ENCODE assay signal across 8 cellular contexts in the genomic region with DNA sequence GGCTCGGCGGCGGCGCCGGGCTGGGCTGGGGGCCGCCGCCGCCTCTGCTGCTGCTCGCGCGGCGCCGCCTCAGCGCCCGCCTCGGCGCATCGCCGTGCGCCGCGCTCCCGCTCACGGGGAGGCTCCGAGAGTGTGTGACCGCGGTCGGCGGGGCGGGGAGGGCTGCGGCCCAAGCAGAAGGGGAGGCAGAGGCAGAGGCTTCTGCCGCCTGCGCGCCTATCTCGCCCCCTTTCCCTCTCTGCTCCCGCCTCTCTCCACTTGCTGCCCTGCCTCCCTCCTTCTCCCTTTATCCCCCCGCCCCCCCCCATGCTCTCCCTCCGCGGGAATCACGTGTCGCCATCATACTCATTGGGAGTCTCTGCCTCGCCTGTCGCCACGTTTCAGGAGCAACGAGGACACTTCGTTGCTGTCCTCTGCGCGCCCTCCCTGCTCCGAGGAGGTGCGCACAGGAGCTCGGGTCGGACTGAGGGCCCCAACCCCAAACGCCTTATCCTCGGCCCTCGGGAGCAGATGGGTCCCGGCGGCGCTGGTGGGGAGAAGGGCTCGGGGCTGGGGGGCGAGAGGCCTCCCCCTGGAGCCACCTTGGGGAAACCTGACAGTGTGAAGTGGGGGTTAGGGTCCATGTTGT. TPM values are rescaled to one million over a fixed set of nuclear protein-coding genes. Genes with fewer than 3 reads are reported as not detected.
DNase-seq lines count a peak whose midpoint lies in the region; ATAC-seq, FAIRE-seq and TF ChIP-seq lines count a peak whose summit lies in the region.

A gene with protein sequence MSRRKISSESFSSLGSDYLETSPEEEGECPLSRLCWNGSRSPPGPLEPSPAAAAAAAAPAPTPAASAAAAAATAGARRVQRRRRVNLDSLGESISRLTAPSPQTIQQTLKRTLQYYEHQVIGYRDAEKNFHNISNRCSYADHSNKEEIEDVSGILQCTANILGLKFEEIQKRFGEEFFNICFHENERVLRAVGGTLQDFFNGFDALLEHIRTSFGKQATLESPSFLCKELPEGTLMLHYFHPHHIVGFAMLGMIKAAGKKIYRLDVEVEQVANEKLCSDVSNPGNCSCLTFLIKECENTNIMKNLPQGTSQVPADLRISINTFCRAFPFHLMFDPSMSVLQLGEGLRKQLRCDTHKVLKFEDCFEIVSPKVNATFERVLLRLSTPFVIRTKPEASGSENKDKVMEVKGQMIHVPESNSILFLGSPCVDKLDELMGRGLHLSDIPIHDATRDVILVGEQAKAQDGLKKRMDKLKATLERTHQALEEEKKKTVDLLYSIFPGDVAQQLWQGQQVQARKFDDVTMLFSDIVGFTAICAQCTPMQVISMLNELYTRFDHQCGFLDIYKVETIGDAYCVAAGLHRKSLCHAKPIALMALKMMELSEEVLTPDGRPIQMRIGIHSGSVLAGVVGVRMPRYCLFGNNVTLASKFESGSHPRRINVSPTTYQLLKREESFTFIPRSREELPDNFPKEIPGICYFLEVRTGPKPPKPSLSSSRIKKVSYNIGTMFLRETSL (minus strand): TSS at position 203 of the 628 bp plus-strand sequence. CDS start 421 bp downstream, outside the sequence.

- 1% methylated on average over 23 of the region's 60 CpGs; no CpG with 5 or more reads in 1 of the 2 experiments for WGBS in H1 (ENCODE audit: extremely low coverage in 1 of 2, insufficient coverage in 1 of 2, insufficient read length in 1 of 2, insufficient replicate concordance in 2 of 2, low coverage in 1 of 2, low lambda C conversion rate in 2 of 2, missing lambda C conversion rate in 1 of 2), 2 experiments
- 0 to 1% methylated on average over 25 to 59 of the region's 60 CpGs for WGBS in aorta, 2 donors

- peak within 1 kb of the TSS; percentile 75; the same call in 1 of the 2 replicates for H2BK12ac ChIP-seq in H1 (ENCODE audit: low read depth, low read length)

- H3K9me3 Mint-ChIP-seq in activated CD4-positive, alpha-beta T cell treated with anti-CD3 and anti-CD28 coated beads for 36 hours (ENCODE audit: low read depth) = no peaks in the 10 kb centered on the region

- H2BK5ac ChIP-seq in H1 (ENCODE audit: low read depth, low read length) = no peak within 1 kb of the TSS; the same call in 1 of the 2 replicates

- no peak within 1 kb of the TSS; the same call in none of the 2 replicates for H3K18ac ChIP-seq in H1 (ENCODE audit: extremely low read depth, low read length)

- H3K4me3 Mint-ChIP-seq in activated CD4-positive, alpha-beta T cell treated with anti-CD3 and anti-CD28 coated beads for 36 hours = peak within 1 kb of the TSS; percentile 13

- POLR2A ChIA-PET in activated CD4-positive, alpha-beta T cell treated with anti-CD3 and anti-CD28 coated beads for 36 hours (lab: Charles Lee) = no interaction called here
- POLR2A ChIA-PET in H1 (lab: Charles Lee; ENCODE audit: partially characterized antibody) = no interaction called here

- H3K4ac ChIP-seq in H1 (replicated peaks; ENCODE audit: insufficient read length, low read depth, low read length) = no peak within 1 kb of the TSS

- H4K8ac ChIP-seq in H1 (ENCODE audit: extremely low read depth, insufficient read depth, low read length) = peak within 1 kb of the TSS; percentile 89

- H3K79me1 ChIP-seq in H1 (ENCODE audit: low read depth, low read length) = no peaks in the 10 kb centered on the region

- H3K23ac ChIP-seq in H1 (ENCODE audit: insufficient read length) = no peak within 1 kb of the TSS

- no peak within 1 kb of the TSS for H2BK120ac ChIP-seq in H1 (replicated peaks; ENCODE audit: low read depth, low read length)

- no peak for FAIRE-seq in H1 (lab: Jason Lieb, UNC)

- TF ChIP-seq RAD21 in H1 (IDR thresholded peaks at IDR 0.05 in 1 of 2, conservative IDR thresholded peaks at IDR 0.05 in 1 of 2; ENCODE audit: low read depth in 2 of 2, low read length in 2 of 2) = no peak

- H3K4me1 ChIP-seq in H1 (replicated peaks in 1 of 4; ENCODE audit: control insufficient read depth in 3 of 4, insufficient read depth in 4 of 4, low read length in 3 of 4) = peaks cover 0 to 8% (median 2%) of the 10 kb centered on the region in 4 experiments; a peak in 4 of 7 replicates
- peaks cover 9% of the 10 kb centered on the region for H3K4me1 ChIP-seq in muscle layer of colon (ENCODE audit: insufficient read depth, low read length)
- H3K4me1 ChIP-seq in aorta (ENCODE audit: control insufficient read depth in 1 of 2, insufficient read depth in 2 of 2, low read length in 2 of 2) = no peaks in the 10 kb centered on the region

- H2BK15ac ChIP-seq in H1 (ENCODE audit: low read length) = no peak within 1 kb of the TSS; the same call in 1 of the 2 replicates

- no peaks in the 10 kb centered on the region for H3K36me3 Mint-ChIP-seq in activated CD4-positive, alpha-beta T cell treated with anti-CD3 and anti-CD28 coated beads for 36 hours (ENCODE audit: low read depth)

- TF ChIP-seq POLR2A in H1 (IDR thresholded peaks at IDR 0.05; ENCODE audit: control extremely low read depth in 1 of 2, low read depth in 2 of 2, low read length in 2 of 2) = no peak

- peak within 1 kb of the TSS; percentile 86 for H2AFZ ChIP-seq in H1 (ENCODE audit: low read length)

- H2AK5ac ChIP-seq in H1 (ENCODE audit: low read depth, low read length) = no peak within 1 kb of the TSS

- no peak within 1 kb of the TSS for H4K5ac ChIP-seq in H1 (ENCODE audit: insufficient read length, low read depth, low read length)

- H4K20me1 ChIP-seq in H1 (replicated peaks in 1 of 2; ENCODE audit: control insufficient read depth in 1 of 2, insufficient read depth in 2 of 2, low read length in 2 of 2) = peaks cover 0 to 3% of the 10 kb centered on the region in 2 experiments

- H3K14ac ChIP-seq in H1 (ENCODE audit: insufficient read length) = no peak within 1 kb of the TSS

- H3K4me1 Mint-ChIP-seq in activated CD4-positive, alpha-beta T cell treated with anti-CD3 and anti-CD28 coated beads for 36 hours = peaks cover 5% of the 10 kb centered on the region

- H3K27ac ChIP-seq in H1 (ENCODE audit: low read depth, low read length) (no peak within 1 kb of the TSS), muscle layer of colon (ENCODE audit: low read depth, low read length) (no peak within 1 kb of the TSS), aorta (ENCODE audit: low read depth in 1 of 2, low read length in 2 of 2) (no peak within 1 kb of the TSS)

- H3K9ac ChIP-seq in H1 (replicated peaks in 1 of 4; ENCODE audit: extremely low read depth in 1 of 4, low read depth in 3 of 4, low read length in 3 of 4) (peak within 1 kb of the TSS; percentile 13 to 73 (median 42); a peak in 4 of 7 replicates), muscle layer of colon (ENCODE audit: low read length) (no peak within 1 kb of the TSS)

- H3K27me3 Mint-ChIP-seq in activated CD4-positive, alpha-beta T cell treated with anti-CD3 and anti-CD28 coated beads for 36 hours = peaks cover 37% of the 10 kb centered on the region

- no peak for TF ChIP-seq EP300 in H1 (IDR thresholded peaks at IDR 0.05; ENCODE audit: borderline replicate concordance in 1 of 2, low read depth in 2 of 2, low read length in 2 of 2)

- CTCF ChIA-PET in activated CD4-positive, alpha-beta T cell treated with anti-CD3 and anti-CD28 coated beads for 36 hours (lab: Charles Lee) = no interaction called here
- CTCF ChIA-PET in H1 (lab: Charles Lee; ENCODE audit: partially characterized antibody) = interaction anchor here (0.7 to 1.9 kb wide), 11 partner anchors 10 to 714 kb away, joined by 3 to 5 read pairs (median 3); no protein-coding TSS in a partner anchor

- H3K27ac Mint-ChIP-seq in activated CD4-positive, alpha-beta T cell treated with anti-CD3 and anti-CD28 coated beads for 36 hours = no peak within 1 kb of the TSS

- H3K79me2 ChIP-seq in H1 (ENCODE audit: control insufficient read depth in 1 of 2, insufficient read depth in 2 of 2, low read length in 2 of 2) = no peaks in the 10 kb centered on the region

- H3K9me3 ChIP-seq in H1 (ENCODE audit: insufficient read depth in 2 of 2, low read depth in 1 of 2, low read length in 1 of 2) = no peaks in the 10 kb centered on the region
- H3K9me3 ChIP-seq in muscle layer of colon (ENCODE audit: low read length) = no peaks in the 10 kb centered on the region
- no peaks in the 10 kb centered on the region for H3K9me3 ChIP-seq in aorta (ENCODE audit: control insufficient read depth, low read length)

- DNase-seq in activated CD4-positive, alpha-beta T cell treated with anti-CD3 and anti-CD28 coated beads for 36 hours = peak; percentile 12
- DNase-seq in activated CD4-positive, alpha-beta T cell treated with anti-CD3 and anti-CD28 coated beads, Interleukin-2, amount 50 U/mL, for 48 hours = no peak
- DNase-seq in NCI-H526 treated with DMSO at 0.1 percent for 48 hours (lab: John Stamatoyannopoulos, UW) = peak; percentile 77
- peak in 1 of 2 experiments; percentile 59 for DNase-seq in H1 (ENCODE audit: low read depth in 1 of 2, low spot score in 2 of 2)
- DNase-seq in aorta = peak in 1 of 2 donors; percentile 44
- DNase-seq in foreskin melanocyte = no peak

- H3K4me3 ChIP-seq in H1 (ENCODE audit: extremely low read depth in 1 of 4, insufficient read depth in 2 of 4, low read depth in 3 of 4, low read length in 4 of 4) = peak within 1 kb of the TSS; percentile 46 to 63 (median 48)
- peak within 1 kb of the TSS; percentile 11 to 50 for H3K4me3 ChIP-seq in muscle layer of colon (ENCODE audit: low read depth in 1 of 2, low read length in 2 of 2)
- peak within 1 kb of the TSS in 1 of 2 donors; percentile 41 for H3K4me3 ChIP-seq in aorta (ENCODE audit: low read length in 2 of 2)

- intact Hi-C loops in activated CD4-positive, alpha-beta T cell treated with anti-CD3 and anti-CD28 coated beads for 36 hours (cut with DNase I, micrococcal nuclease) = no loop called here
- intact Hi-C loops in aorta (cut with DNase I) = no loop called here

- H3K23me2 ChIP-seq in H1 (ENCODE audit: low read depth, low read length) = peaks cover 10% of the 10 kb centered on the region

- H2BK20ac ChIP-seq in H1 (ENCODE audit: low read length) = no peak within 1 kb of the TSS

- ATAC-seq in activated CD4-positive, alpha-beta T cell treated with anti-CD3 and anti-CD28 coated beads for 36 hours = peak; percentile 23
- peak; percentile 24 for ATAC-seq in HG02798 (IDR thresholded peaks at IDR 0.05; ENCODE audit: poor library complexity, unreplicated experiment)
- peak; percentile 67 for ATAC-seq in aorta (ENCODE audit: low FRiP score)

- TF ChIP-seq CTCF in H1 (IDR thresholded peaks at IDR 0.05; ENCODE audit: control extremely low read depth in 1 of 3, insufficient read depth in 1 of 3, low read depth in 1 of 3, low read length in 3 of 3) = no peak

- H3K36me3 ChIP-seq in H1 (ENCODE audit: control insufficient read depth in 2 of 4, insufficient read depth in 4 of 4, low read length in 3 of 4) (no peaks in the 10 kb centered on the region), muscle layer of colon (ENCODE audit: insufficient read depth, low read length) (no peaks in the 10 kb centered on the region), aorta (ENCODE audit: control insufficient read depth in 1 of 2, insufficient read depth in 2 of 2, low read length in 1 of 2) (no peaks in the 10 kb centered on the region)

- H4K91ac ChIP-seq in H1 (replicated peaks; ENCODE audit: insufficient read length, low read length) = no peak within 1 kb of the TSS

- H3K56ac ChIP-seq in H1 (replicated peaks; ENCODE audit: insufficient read length, low read depth, low read length) = no peak within 1 kb of the TSS

- peak within 1 kb of the TSS; percentile 78 to 98 for H3K4me2 ChIP-seq in H1 (ENCODE audit: insufficient read depth in 1 of 2, low read depth in 2 of 2, low read length in 2 of 2)

- H3K27me3 ChIP-seq in H1 (replicated peaks in 1 of 4; ENCODE audit: control insufficient read depth in 3 of 4, extremely low read depth in 1 of 4, insufficient read depth in 3 of 4, low read length in 3 of 4) = peaks cover 0 to 14% (median 13%) of the 10 kb centered on the region in 4 experiments; a peak in 6 of 7 replicates
- H3K27me3 ChIP-seq in muscle layer of colon (ENCODE audit: control insufficient read depth in 1 of 2, insufficient read depth in 2 of 2, low read length in 2 of 2) = peaks cover 14 to 39% of the 10 kb centered on the region in 2 donors
- no peaks in the 10 kb centered on the region for H3K27me3 ChIP-seq in aorta (ENCODE audit: control insufficient read depth in 1 of 2, insufficient read depth in 2 of 2, low read length in 1 of 2)

RNA-seq across cellular contexts. Expression of the gene that starts here (rescaled TPM):
- total RNA-seq in activated CD4-positive, alpha-beta T cell treated with anti-CD3 and anti-CD28 coated beads for 36 hours = not detected
- 1.6 and 1.9 TPM in 2 replicates for total RNA-seq in H1 (2021; fragmentation: NEBNext Ultra II Directional; extraction: Animal tissue kit (Norgen Biotek cat#: 25700))
- polyA plus RNA-seq in H1 (2011; rRNA removed) (0.09 and 0.11 TPM in 2 replicates), aorta (1 to 10 TPM in 1 of 2 donors, under 1 TPM in 1; 0.75 to 1.2 TPM)
- polyA plus RNA-seq in H1 (2011; cell fraction: cytosol; rRNA removed) = 0.16 TPM
- 0.21 TPM for polyA plus RNA-seq in H1 (2011; cell fraction: nucleus; rRNA removed)
- polyA plus RNA-seq in H1 (2012, experiment 1 of 2) = 0.38 to 0.55 TPM (median 0.46 TPM) in 4 replicates
- polyA plus RNA-seq in H1 (2012, experiment 2 of 2) = 0.16 TPM
- 0.34 TPM for polyA plus RNA-seq in H1 (2013, experiment 1 of 2)
- 0.46 TPM for polyA plus RNA-seq in H1 (2013, experiment 2 of 2)
- polyA minus RNA-seq in H1 (2011; rRNA and poly(A)+ RNA removed) = 2.2 and 2.9 TPM in 2 replicates
- polyA minus RNA-seq in H1 (2011; cell fraction: cytosol; rRNA and poly(A)+ RNA removed) = 0.37 TPM
- 6.6 TPM for polyA minus RNA-seq in H1 (2011; cell fraction: nucleus; rRNA and poly(A)+ RNA removed)
- 10 to 100 TPM in 1 of 2 donors, 1 to 10 TPM in 1; 7.5 to 37.9 TPM for total RNA-seq in aorta

Comparison
In these comparisons a context has a peak if more than half of its experiments do, and no peak if none do; other contexts are left out.
1. Peak in DNase-seq and ATAC-seq in activated CD4-positive, alpha-beta T cell treated with anti-CD3 and anti-CD28 coated beads for 36 hours; RNA of the gene not detected or under 1 TPM.